In genomic region chr4:93710101-93710846, GRCh38 we compare ENCODE assay signal across 9 cellular contexts.
DNase-seq lines count a peak whose midpoint lies in the region; ATAC-seq and TF ChIP-seq lines count a peak whose summit lies in the region.
"Had no signal": no experiment of that assay in that cellular context is flagged by ENCODE, and none has a peak within 500 bp of the region (broad histone marks: within the 10 kb centered on the region; RNA-seq: fewer than 3 reads in every experiment).

No MANE protein-coding gene starts in this region.

- H3K4me3 ChIP-seq in A673 (ENCODE audit: low read depth, low read length, poor library complexity, severe bottlenecking) (no peak overlapping the region), dorsolateral prefrontal cortex (no peak overlapping the region), left ventricle myocardium inferior (no peak overlapping the region)
- H3K4me3 ChIP-seq: BLaER1 treated with 17β-estradiol and CSF1 and Interleukin-3, amounts not matched to agents 10 nM and 100 nM had no signal

- peak; percentile 79 for ATAC-seq in GM19397 (IDR thresholded peaks at IDR 0.05; ENCODE audit: unreplicated experiment)
- peak; percentile 89 for ATAC-seq in HG03432 (IDR thresholded peaks at IDR 0.05; ENCODE audit: unreplicated experiment)
- ATAC-seq in omental fat pad (ENCODE audit: low FRiP score), result no peak

- CTCF ChIA-PET in A673 (lab: Charles Lee), result no interaction called here

- TF ChIP-seq CTCF in A673 (conservative IDR thresholded peaks at IDR 0.05; ENCODE audit: low read depth, low read length) (peak; percentile 43), dorsolateral prefrontal cortex (IDR thresholded peaks at IDR 0.05 in 54 of 56, conservative IDR thresholded peaks at IDR 0.05 in 2 of 56; ENCODE audit: low read depth in 1 of 56, partially characterized antibody in 56 of 56) (peak in 55 of 56 donors; percentile 10 to 83 (median 49)), omental fat pad (IDR thresholded peaks at IDR 0.05) (no peak), left ventricle myocardium inferior (IDR thresholded peaks at IDR 0.05; ENCODE audit: borderline replicate concordance) (no peak)

- no TSS peak for BruUV-seq in A673 (replicated peaks; lab: Mats Ljungman, UMichigan)

- POLR2A ChIA-PET in A673 (lab: Charles Lee; ENCODE audit: low non-redundant PET), result no interaction called here

- intact Hi-C loops in A673 (cut with micrococcal nuclease; ENCODE audit: unreplicated experiment) (loop anchor here (2.0 to 5.0 kb wide), 2 partner anchors 52 to 79 kb away; no protein-coding TSS in a partner anchor), dorsolateral prefrontal cortex (cut with DNase I) (loop anchor here in 1 of 2 donors (1.0 kb wide), 1 partner anchor 55 kb away; no protein-coding TSS in a partner anchor), left ventricle myocardium inferior (cut with micrococcal nuclease) (no loop called here)

- no peaks in the 10 kb centered on the region for H3K27me3 ChIP-seq in A673 (replicated peaks; ENCODE audit: insufficient read depth, low read depth, low read length, poor library complexity)
- H3K27me3 ChIP-seq in dorsolateral prefrontal cortex, result no peaks in the 10 kb centered on the region
- no peaks in the 10 kb centered on the region for H3K27me3 ChIP-seq in left ventricle myocardium inferior (ENCODE audit: low read depth)
- H3K27me3 ChIP-seq: BLaER1 treated with 17β-estradiol and CSF1 and Interleukin-3, amounts not matched to agents 10 nM and 100 nM had no signal

- DNase-seq in A673 (ENCODE audit: low spot score) (peak; percentile 29), dorsolateral prefrontal cortex (peak in 2 of 10 donors; percentile 35 to 50), omental fat pad (ENCODE audit: low spot score) (no peak), AG08396 (ENCODE audit: low spot score) (no peak), activated gamma-delta T cell (lab: John Stamatoyannopoulos, UW) (no peak), left ventricle myocardium inferior (no peak)

- H3K4me1 ChIP-seq in A673 (ENCODE audit: insufficient read depth, low read length, poor library complexity, severe bottlenecking) (no peaks in the 10 kb centered on the region), left ventricle myocardium inferior (no peaks in the 10 kb centered on the region)
- H3K4me1 ChIP-seq: BLaER1 treated with 17β-estradiol and CSF1 and Interleukin-3, amounts not matched to agents 10 nM and 100 nM had no signal

- H3K27ac ChIP-seq in A673 (ENCODE audit: low read depth, low read length, poor library complexity, severe bottlenecking) (no peak overlapping the region), dorsolateral prefrontal cortex (no peak overlapping the region), left ventricle myocardium inferior (replicated peaks) (no peak overlapping the region)
- H3K27ac ChIP-seq: BLaER1 treated with 17β-estradiol and CSF1 and Interleukin-3, amounts not matched to agents 10 nM and 100 nM had no signal

- H3K36me3 ChIP-seq in A673 (ENCODE audit: insufficient read depth, low read length, poor library complexity, severe bottlenecking) (no peaks in the 10 kb centered on the region), left ventricle myocardium inferior (no peaks in the 10 kb centered on the region)
- H3K36me3 ChIP-seq: BLaER1 treated with 17β-estradiol and CSF1 and Interleukin-3, amounts not matched to agents 10 nM and 100 nM had no signal

- H3K9me3 ChIP-seq in A673 (ENCODE audit: low read depth, low read length, poor library complexity, severe bottlenecking) (no peaks in the 10 kb centered on the region), left ventricle myocardium inferior (replicated peaks) (peaks cover 21% of the 10 kb centered on the region)
- H3K9me3 ChIP-seq: BLaER1 treated with 17β-estradiol and CSF1 and Interleukin-3, amounts not matched to agents 10 nM and 100 nM had no signal

Comparison
In these comparisons a context has a peak if more than half of its experiments do, and no peak if none do; other contexts are left out.
1. CTCF ChIP-seq: peak in A673 (single experiment) and dorsolateral prefrontal cortex (55 of 56); none in omental fat pad (0 of 3) and left ventricle myocardium inferior (single experiment).